ENCODE assay signal across 17 cellular contexts in genomic region chr11:22554221-22554620, GRCh38.
DNase-seq lines count a peak whose midpoint lies in the region; ATAC-seq, FAIRE-seq and TF ChIP-seq lines count a peak whose summit lies in the region.
"Had no signal": no experiment of that assay in that cellular context is flagged by ENCODE, and none has a peak within 500 bp of the region (broad histone marks: within the 10 kb centered on the region; RNA-seq: fewer than 3 reads in every experiment).

No MANE protein-coding gene starts in this region.

- no peak overlapping the region for H3K4me3 ChIP-seq in GM12878
- H3K4me3 ChIP-seq: A549, GM23338, K562, sigmoid colon had no signal

- intact Hi-C loops in activated CD4-positive, alpha-beta T cell treated with anti-CD3 and anti-CD28 coated beads for 36 hours (cut with DNase I, micrococcal nuclease), result no loop called here
- intact Hi-C loops in GM12878 (cut with micrococcal nuclease; ENCODE audit: unreplicated experiment), result loop anchor here (5.0 kb wide), 1 partner anchor 228 kb away; no protein-coding TSS in a partner anchor

- H3K4me3 Mint-ChIP-seq in activated CD4-positive, alpha-beta T cell treated with anti-CD3 and anti-CD28 coated beads for 36 hours, result no peak overlapping the region
- no peak overlapping the region for H3K4me3 Mint-ChIP-seq in activated CD4-positive, alpha-beta T cell treated with anti-CD3 and anti-CD28 coated beads, Interleukin-2, amount 10 ng/mL, durations not matched to agents 7 days and 5 days
- H3K4me3 Mint-ChIP-seq: central memory CD8-positive, alpha-beta T cell; GM23338 had no signal

- H3K27ac ChIP-seq in GM12878 (ENCODE audit: control insufficient read depth, insufficient read depth), result no peak overlapping the region
- H3K27ac ChIP-seq: A549, sigmoid colon, WERI-Rb-1 had no signal

- WGBS in GM12878 (ENCODE audit: insufficient coverage, insufficient replicate concordance, low lambda C conversion rate, missing lambda C conversion rate), result 0% methylated on average over 1 of the region's 1 CpG

- TF ChIP-seq POLR2A in GM12878 (IDR thresholded peaks at IDR 0.05; ENCODE audit: low read depth, low read length) (no peak), H54 (IDR thresholded peaks at IDR 0.05; ENCODE audit: low read depth, low read length) (no peak)

- no peak for TF ChIP-seq CTCF in GM12878 (IDR thresholded peaks at IDR 0.05 in 2 of 3, conservative IDR thresholded peaks at IDR 0.05 in 1 of 3; ENCODE audit: control insufficient read depth in 2 of 3, extremely low read depth in 1 of 3, insufficient read depth in 1 of 3, low read depth in 3 of 3, low read length in 3 of 3)

- peaks cover 9% of the 10 kb centered on the region for H3K4me1 Mint-ChIP-seq in activated CD4-positive, alpha-beta T cell treated with anti-CD3 and anti-CD28 coated beads for 36 hours
- H3K4me1 Mint-ChIP-seq in activated CD4-positive, alpha-beta T cell treated with anti-CD3 and anti-CD28 coated beads, Interleukin-2, amount 10 ng/mL, durations not matched to agents 7 days and 5 days, result no peaks in the 10 kb centered on the region
- H3K4me1 Mint-ChIP-seq: central memory CD8-positive, alpha-beta T cell had no signal

- no peak overlapping the region for H3K27ac Mint-ChIP-seq in activated CD4-positive, alpha-beta T cell treated with anti-CD3 and anti-CD28 coated beads for 36 hours
- no peak overlapping the region for H3K27ac Mint-ChIP-seq in activated CD4-positive, alpha-beta T cell treated with anti-CD3 and anti-CD28 coated beads, Interleukin-2, amount 10 ng/mL, durations not matched to agents 7 days and 5 days
- H3K27ac Mint-ChIP-seq: GM23338 had no signal

- SMC1A ChIA-PET in GM12878 (lab: Charles Lee; ENCODE audit: uncharacterized antibody, unreplicated experiment), result interaction anchor here (1.0 to 2.3 kb wide), 3 partner anchors 14 to 113 kb away, joined by 4 to 5 read pairs (median 5); no protein-coding TSS in a partner anchor

- H3K27me3 ChIP-seq in GM12878 (replicated peaks in 1 of 2; ENCODE audit: control insufficient read depth in 2 of 2, insufficient read depth in 2 of 2, low read length in 1 of 2), result no peaks in the 10 kb centered on the region
- H3K27me3 ChIP-seq: sigmoid colon had no signal

- H3K9me3 Mint-ChIP-seq in activated CD4-positive, alpha-beta T cell treated with anti-CD3 and anti-CD28 coated beads for 36 hours (ENCODE audit: low read depth), result no peaks in the 10 kb centered on the region
- no peaks in the 10 kb centered on the region for H3K9me3 Mint-ChIP-seq in activated CD4-positive, alpha-beta T cell treated with anti-CD3 and anti-CD28 coated beads, Interleukin-2, amount 10 ng/mL, durations not matched to agents 7 days and 5 days
- H3K9me3 Mint-ChIP-seq: central memory CD8-positive, alpha-beta T cell; GM23338 had no signal

- no peaks in the 10 kb centered on the region for H3K4me1 ChIP-seq in GM12878 (ENCODE audit: control insufficient read depth, insufficient read depth, low read length)
- H3K4me1 ChIP-seq: A549, sigmoid colon had no signal

- no peak overlapping the region for H3K9ac ChIP-seq in GM12878 (ENCODE audit: control insufficient read depth, insufficient read depth, low read length)

- no peak overlapping the region for H3K4me2 ChIP-seq in GM12878 (ENCODE audit: control insufficient read depth, insufficient read depth)
- H3K4me2 ChIP-seq: A549, GM23338 had no signal

- no peak overlapping the region for H2AFZ ChIP-seq in GM12878 (ENCODE audit: control insufficient read depth, low read depth, low read length)
- H2AFZ ChIP-seq: GM23338 had no signal

- in situ Hi-C loops in GM12878 (cut with MboI), result no loop called here

- RAD21 ChIA-PET in GM12878 (lab: Charles Lee; ENCODE audit: unreplicated experiment), result interaction anchor here (0.9 to 1.6 kb wide), 4 partner anchors 14 to 115 kb away, joined by 3 to 4 read pairs (median 3); no protein-coding TSS in a partner anchor

- no peaks in the 10 kb centered on the region for H3K9me3 ChIP-seq in GM12878 (replicated peaks; ENCODE audit: control insufficient read depth, insufficient read depth, low read length)
- H3K9me3 ChIP-seq: A549, sigmoid colon had no signal

- CTCF ChIA-PET in activated CD4-positive, alpha-beta T cell treated with anti-CD3 and anti-CD28 coated beads for 36 hours (lab: Charles Lee), result no interaction called here
- CTCF ChIA-PET in activated CD4-positive, alpha-beta T cell treated with anti-CD3 and anti-CD28 coated beads, Interleukin-2, amount 10 ng/mL, durations not matched to agents 7 days and 5 days (lab: Charles Lee), result interaction anchor here (2.0 kb wide), 1 partner anchor 11 kb away, joined by 5 read pairs; no protein-coding TSS in a partner anchor
- CTCF ChIA-PET in GM12878 (lab: Yijun Ruan, JAX), result interaction anchor here (1.1 to 3.1 kb wide), 3 partner anchors 14 to 234 kb away, joined by 3 to 12 read pairs (median 5); partner anchors contain the start of gene FANCF

- no peaks in the 10 kb centered on the region for H4K20me1 ChIP-seq in GM12878 (ENCODE audit: control insufficient read depth, insufficient read depth)

- peak in 1 of 2 experiments; percentile 43; a peak in 1 of 4 replicates for TF ChIP-seq EP300 in GM12878 (IDR thresholded peaks at IDR 0.05; ENCODE audit: borderline replicate concordance in 1 of 2, control insufficient read depth in 1 of 2, low read depth in 2 of 2, low read length in 2 of 2)

- peak; percentile 68 for ATAC-seq in activated CD4-positive, alpha-beta T cell treated with anti-CD3 and anti-CD28 coated beads for 36 hours
- ATAC-seq in GM21576 (IDR thresholded peaks at IDR 0.05; ENCODE audit: unreplicated experiment) (peak; percentile 92), HG03097 (IDR thresholded peaks at IDR 0.05; ENCODE audit: low FRiP score, unreplicated experiment) (peak; percentile 68), GM12878 (peak; percentile 98)
- ATAC-seq: A549, GM23338, K562, Right ventricle myocardium inferior had no signal

- peaks cover 9% of the 10 kb centered on the region for H3K27me3 Mint-ChIP-seq in activated CD4-positive, alpha-beta T cell treated with anti-CD3 and anti-CD28 coated beads for 36 hours
- H3K27me3 Mint-ChIP-seq in activated CD4-positive, alpha-beta T cell treated with anti-CD3 and anti-CD28 coated beads, Interleukin-2, amount 10 ng/mL, durations not matched to agents 7 days and 5 days, result peaks cover 5% of the 10 kb centered on the region

- FAIRE-seq in GM12878 (lab: Jason Lieb, UNC) (peak; percentile 74), H54 (lab: Jason Lieb, UNC) (no peak)
- FAIRE-seq: A549, K562 had no signal

- H3K79me2 ChIP-seq in GM12878 (ENCODE audit: control insufficient read depth, insufficient read depth, low read length), result no peaks in the 10 kb centered on the region

- no peaks in the 10 kb centered on the region for H3K36me3 ChIP-seq in GM12878 (ENCODE audit: control insufficient read depth in 2 of 2, insufficient read depth in 2 of 2, low read length in 1 of 2)
- H3K36me3 ChIP-seq: sigmoid colon, WERI-Rb-1 had no signal

- POLR2A ChIA-PET in activated CD4-positive, alpha-beta T cell treated with anti-CD3 and anti-CD28 coated beads for 36 hours (lab: Charles Lee), result no interaction called here
- POLR2A ChIA-PET in activated CD4-positive, alpha-beta T cell treated with anti-CD3 and anti-CD28 coated beads, Interleukin-2, amount 10 ng/mL, durations not matched to agents 7 days and 5 days (lab: Charles Lee), result no interaction called here
- POLR2A ChIA-PET in GM12878 (lab: Charles Lee), result no interaction called here

- no TSS peak for BruUV-seq in GM12878 (replicated peaks; lab: Mats Ljungman, UMichigan)

- no peak for DNase-seq in activated CD4-positive, alpha-beta T cell treated with anti-CD3 and anti-CD28 coated beads for 36 hours
- DNase-seq in activated CD4-positive, alpha-beta T cell treated with anti-CD3 and anti-CD28 coated beads, Interleukin-2, amount 10 ng/mL, durations not matched to agents 7 days and 5 days, result no peak
- peak; percentile 4 for DNase-seq in GM12878 (ENCODE audit: low read depth, low spot score)
- DNase-seq in H54 (ENCODE audit: insufficient read length, low spot score), result no peak
- no peak for DNase-seq in activated effector memory CD4-positive, alpha-beta T cell treated with anti-CD3 and anti-CD28 coated beads, Interleukin-2, amount 50 U/mL, for 16 hours
- DNase-seq in activated CD4-positive, alpha-beta T cell treated with anti-CD3 and anti-CD28 coated beads for 4 hours, result no peak
- DNase-seq: activated gamma-delta T cell, NCI-H446 treated with DMSO at 0.1 percent for 48 hours, sigmoid colon, WERI-Rb-1 had no signal

- H3K36me3 Mint-ChIP-seq in activated CD4-positive, alpha-beta T cell treated with anti-CD3 and anti-CD28 coated beads for 36 hours (ENCODE audit: low read depth), result no peaks in the 10 kb centered on the region
- no peaks in the 10 kb centered on the region for H3K36me3 Mint-ChIP-seq in activated CD4-positive, alpha-beta T cell treated with anti-CD3 and anti-CD28 coated beads, Interleukin-2, amount 10 ng/mL, durations not matched to agents 7 days and 5 days (ENCODE audit: low read depth)

- TF ChIP-seq RAD21 in GM12878 (IDR thresholded peaks at IDR 0.05; ENCODE audit: insufficient read depth, low read depth, low read length), result no peak

TF ChIP-seq in GM12878, 131 proteins besides CTCF, POLR2A, EP300 and RAD21 (continues in another document):
- TF ChIP-seq TCF7 (IDR thresholded peaks at IDR 0.05; ENCODE audit: borderline replicate concordance), result peak; percentile 49; the same call in 1 of the 2 replicates
- no peak for TF ChIP-seq ZSCAN29 (IDR thresholded peaks at IDR 0.05)
- TF ChIP-seq DPF2 (IDR thresholded peaks at IDR 0.05), result peak; percentile 73
- no peak for TF ChIP-seq TCF12 (IDR thresholded peaks at IDR 0.05; ENCODE audit: low read depth, low read length)
- no peak for TF ChIP-seq RCOR1 (conservative IDR thresholded peaks at IDR 0.05; ENCODE audit: low read depth, low read length)
- TF ChIP-seq JUNB (IDR thresholded peaks at IDR 0.05), result peak; percentile 53
- TF ChIP-seq RAD51 (IDR thresholded peaks at IDR 0.05), result no peak
- TF ChIP-seq MAX (IDR thresholded peaks at IDR 0.05; ENCODE audit: low read depth, low read length), result no peak
- 0 out of 2 replicates have a peak, but pooled peaks have one; percentile 27 for TF ChIP-seq MTA2 (IDR thresholded peaks at IDR 0.05; ENCODE audit: low read depth)
- peak; percentile 21; the same call in 1 of the 2 replicates for TF ChIP-seq IRF4 (IDR thresholded peaks at IDR 0.05; ENCODE audit: low read depth, low read length)
- no peak for TF ChIP-seq HDGF (IDR thresholded peaks at IDR 0.05)
- no peak for TF ChIP-seq YY1 (IDR thresholded peaks at IDR 0.05; ENCODE audit: low read depth, low read length)
